ENCODE assay signal across 8 cellular contexts in the genomic region with DNA sequence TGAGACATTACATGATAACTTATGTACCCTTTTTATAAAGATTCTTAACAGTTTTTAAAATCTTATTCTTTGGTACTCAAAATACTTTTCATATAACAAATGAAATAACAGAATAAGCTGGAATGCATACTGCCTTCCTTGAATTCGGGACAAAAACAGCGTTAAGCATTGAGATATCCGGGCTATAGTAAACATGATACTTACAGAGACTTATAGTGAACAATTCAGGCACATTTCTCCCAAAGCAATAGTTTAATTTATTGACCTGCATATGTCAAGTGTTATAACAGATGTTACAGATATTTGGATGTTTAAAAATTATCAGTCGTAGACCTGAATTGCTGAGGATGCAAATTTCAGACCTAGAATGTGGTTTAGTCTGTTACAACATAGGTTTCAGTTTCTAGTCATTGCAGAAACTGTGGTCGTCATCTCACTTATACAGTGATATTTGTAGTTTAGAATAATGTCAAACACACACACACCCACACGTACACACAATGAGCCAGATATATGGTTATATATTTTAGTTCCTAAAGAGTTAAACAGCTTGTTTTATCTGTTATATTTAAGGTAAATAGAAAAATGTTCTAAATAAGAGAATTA.
A peak's percentile ranks its signal among the peaks of the same experiment; 100 is the strongest.
DNase-seq lines count a peak whose midpoint lies in the region; ATAC-seq, FAIRE-seq and TF ChIP-seq lines count a peak whose summit lies in the region.

No MANE protein-coding gene starts in this region.

- CTCF ChIA-PET in activated CD4-positive, alpha-beta T cell treated with anti-CD3 and anti-CD28 coated beads, Interleukin-2, amount 10 ng/mL, durations not matched to agents 7 days and 5 days (lab: Charles Lee), result no interaction called here
- CTCF ChIA-PET in MCF 10A (lab: Yijun Ruan, JAX), result interaction anchor here (1.1 kb wide), 1 partner anchor 763 kb away, joined by 3 read pairs; no protein-coding TSS in a partner anchor

- H3K4me3 Mint-ChIP-seq in activated CD4-positive, alpha-beta T cell treated with anti-CD3 and anti-CD28 coated beads, Interleukin-2, amount 10 ng/mL, durations not matched to agents 7 days and 5 days, result peak overlapping the region; percentile 30
- H3K4me3 Mint-ChIP-seq in T-helper 17 cell, result peak overlapping the region; percentile 72
- H3K4me3 Mint-ChIP-seq in MCF 10A (ENCODE audit: unreplicated experiment), result no peak overlapping the region

- intact Hi-C loops in posterior cingulate gyrus (cut with DNase I), result no loop called here
- intact Hi-C loops in MCF 10A (cut with micrococcal nuclease), result no loop called here

- POLR2A ChIA-PET in activated CD4-positive, alpha-beta T cell treated with anti-CD3 and anti-CD28 coated beads, Interleukin-2, amount 10 ng/mL, durations not matched to agents 7 days and 5 days (lab: Charles Lee), result no interaction called here
- POLR2A ChIA-PET in MCF 10A (lab: Yijun Ruan, JAX), result no interaction called here

- peak; percentile 97 for ATAC-seq in HG03039 (IDR thresholded peaks at IDR 0.05; ENCODE audit: unreplicated experiment)
- peak; percentile 65 for ATAC-seq in T-helper 17 cell

- TF ChIP-seq CTCF in MCF 10A (IDR thresholded peaks at IDR 0.05; ENCODE audit: unreplicated experiment), result no peak

- BruUV-seq in MCF 10A (replicated peaks; lab: Mats Ljungman, UMichigan), result no TSS peak

- peaks cover 26% of the 10 kb centered on the region for H3K4me1 Mint-ChIP-seq in activated CD4-positive, alpha-beta T cell treated with anti-CD3 and anti-CD28 coated beads, Interleukin-2, amount 10 ng/mL, durations not matched to agents 7 days and 5 days
- H3K4me1 Mint-ChIP-seq in T-helper 17 cell (peaks cover 19% of the 10 kb centered on the region), MCF 10A (ENCODE audit: insufficient read depth, unreplicated experiment) (no peaks in the 10 kb centered on the region)

- no peak for FAIRE-seq in urothelium cell line (lab: Jason Lieb, UNC)

- DNase-seq in activated CD4-positive, alpha-beta T cell treated with anti-CD3 and anti-CD28 coated beads, Interleukin-2, amount 10 ng/mL, durations not matched to agents 7 days and 5 days, result peak; percentile 16
- DNase-seq in activated CD4-positive, alpha-beta T cell treated with anti-CD3 and anti-CD28 coated beads for 4 hours, result no peak
- DNase-seq in T-helper 17 cell, result no peak
- peak; percentile 11 for DNase-seq in pons (ENCODE audit: low spot score)
- DNase-seq in posterior cingulate gyrus, result no peak
- DNase-seq in urothelium cell line (ENCODE audit: low spot score), result no peak
- no peak for DNase-seq in MCF 10A (ENCODE audit: unreplicated experiment)

- H3K36me3 Mint-ChIP-seq in activated CD4-positive, alpha-beta T cell treated with anti-CD3 and anti-CD28 coated beads, Interleukin-2, amount 10 ng/mL, durations not matched to agents 7 days and 5 days (ENCODE audit: low read depth), result peaks cover 15% of the 10 kb centered on the region
- H3K36me3 Mint-ChIP-seq in T-helper 17 cell (ENCODE audit: low read depth) (no peaks in the 10 kb centered on the region), MCF 10A (ENCODE audit: insufficient read depth, unreplicated experiment) (peaks cover 5% of the 10 kb centered on the region)

- H3K27me3 Mint-ChIP-seq in activated CD4-positive, alpha-beta T cell treated with anti-CD3 and anti-CD28 coated beads, Interleukin-2, amount 10 ng/mL, durations not matched to agents 7 days and 5 days, result no peaks in the 10 kb centered on the region
- H3K27me3 Mint-ChIP-seq in T-helper 17 cell (no peaks in the 10 kb centered on the region), MCF 10A (ENCODE audit: insufficient read depth, unreplicated experiment) (no peaks in the 10 kb centered on the region)

- H3K9me3 Mint-ChIP-seq in activated CD4-positive, alpha-beta T cell treated with anti-CD3 and anti-CD28 coated beads, Interleukin-2, amount 10 ng/mL, durations not matched to agents 7 days and 5 days, result peaks cover 2% of the 10 kb centered on the region
- no peaks in the 10 kb centered on the region for H3K9me3 Mint-ChIP-seq in MCF 10A (ENCODE audit: unreplicated experiment)

- H3K9me3 ChIP-seq in T-helper 17 cell (ENCODE audit: control insufficient read depth, low read length, poor library complexity, severe bottlenecking), result no peaks in the 10 kb centered on the region

- H3K27ac Mint-ChIP-seq in activated CD4-positive, alpha-beta T cell treated with anti-CD3 and anti-CD28 coated beads, Interleukin-2, amount 10 ng/mL, durations not matched to agents 7 days and 5 days, result no peak overlapping the region
- H3K27ac Mint-ChIP-seq in T-helper 17 cell (peak overlapping the region; percentile 46), MCF 10A (ENCODE audit: low read depth, unreplicated experiment) (no peak overlapping the region)

Comparison
In these comparisons a context has a peak if more than half of its experiments do, and no peak if none do; other contexts are left out.
1. DNase-seq: peak in activated CD4-positive, alpha-beta T cell treated with anti-CD3 and anti-CD28 coated beads, Interleukin-2, amount 10 ng/mL, durations not matched to agents 7 days and 5 days (single experiment) and pons (single experiment); none in activated CD4-positive, alpha-beta T cell treated with anti-CD3 and anti-CD28 coated beads for 4 hours (0 of 2), T-helper 17 cell (0 of 3), posterior cingulate gyrus (0 of 10), urothelium cell line (single experiment) and MCF 10A (single experiment).